In the genomic region with DNA sequence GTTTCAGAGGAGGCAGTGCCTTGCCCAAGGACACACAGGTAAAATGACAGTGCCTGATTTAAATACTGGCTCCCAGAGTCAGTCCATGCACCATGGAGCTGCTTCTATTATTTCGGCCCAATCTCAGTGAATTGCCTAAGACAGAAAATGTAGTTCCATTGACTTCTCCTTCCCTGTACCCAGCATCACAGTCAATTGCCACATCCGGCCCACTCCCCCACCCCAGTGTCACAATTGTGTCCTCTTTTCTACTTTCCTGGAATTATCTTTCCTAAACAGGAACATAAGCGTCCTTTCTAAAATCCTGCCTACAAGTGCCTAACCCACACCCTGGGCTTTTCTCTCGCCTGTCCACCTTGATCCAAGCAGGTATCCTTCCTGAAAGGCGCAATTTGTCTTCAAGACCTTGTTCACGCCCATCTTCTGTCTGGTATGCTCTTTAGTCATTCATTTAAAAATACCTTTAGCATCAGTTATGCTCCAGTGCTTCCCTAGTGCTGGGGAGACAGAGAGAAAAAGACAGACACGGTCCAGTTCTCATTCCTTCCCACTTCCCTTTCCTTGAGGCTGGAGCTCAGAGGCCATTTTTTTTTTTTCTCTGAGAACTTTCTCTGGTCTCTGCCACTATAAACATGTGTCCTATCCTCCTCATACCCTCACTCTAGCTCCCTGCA, we compare ENCODE assay signal across 15 cellular contexts.
"Had no signal": no experiment of that assay in that cellular context is flagged by ENCODE, and none has a peak within 500 bp of the region (broad histone marks: within the 10 kb centered on the region; RNA-seq: fewer than 3 reads in every experiment).

No MANE protein-coding gene starts in this region.

- H3K36me3 Mint-ChIP-seq: activated naive CD4-positive, alpha-beta T cell treated with anti-CD3 and anti-CD28 coated beads, Interleukin-2, amount 50 U/mL, for 72 hours; brain; naive B cell had no signal

- H3K4me3 Mint-ChIP-seq: activated T-cell treated with anti-CD3 and anti-CD28 coated beads, Interleukin-2, amount 50 U/mL, for 4 hours; brain; central memory CD8-positive, alpha-beta T cell had no signal

- DNase-seq: activated CD4-positive, alpha-beta T cell treated with anti-CD3 and anti-CD28 coated beads, Interleukin-2, amount 50 U/mL, for 4 hours; activated CD4-positive, CD25-positive, alpha-beta regulatory T cell treated with anti-CD3 and anti-CD28 coated beads, Interleukin-2, amount 50 U/mL, for 72 hours; activated effector memory CD4-positive, alpha-beta T cell treated with anti-CD3 and anti-CD28 coated beads, Interleukin-2, amount 50 U/mL, for 16 hours; activated T-cell treated with anti-CD3 and anti-CD28 coated beads, Interleukin-2, amount 50 U/mL, for 4 hours; amniotic stem cell; effector memory CD4-positive, alpha-beta T cell; lower lobe of right lung; naive B cell; small intestine; thyroid gland; uterus had no signal

- H3K27ac Mint-ChIP-seq: activated naive CD4-positive, alpha-beta T cell treated with anti-CD3 and anti-CD28 coated beads, Interleukin-2, amount 50 U/mL, for 72 hours; brain; naive B cell had no signal

- H3K4me1 Mint-ChIP-seq: central memory CD8-positive, alpha-beta T cell had no signal

- H3K9me3 Mint-ChIP-seq: activated T-cell treated with anti-CD3 and anti-CD28 coated beads, Interleukin-2, amount 50 U/mL, for 4 hours; brain had no signal

- H3K27me3 Mint-ChIP-seq: brain; central memory CD8-positive, alpha-beta T cell; naive B cell had no signal

- ATAC-seq: activated naive CD4-positive, alpha-beta T cell treated with anti-CD3 and anti-CD28 coated beads, Interleukin-2, amount 50 U/mL, for 72 hours; activated T-cell treated with anti-CD3 and anti-CD28 coated beads, Interleukin-2, amount 50 U/mL, for 4 hours; gastroesophageal sphincter; lower lobe of right lung had no signal
